23 cellular contexts compared by ENCODE assay signal in the genomic region with DNA sequence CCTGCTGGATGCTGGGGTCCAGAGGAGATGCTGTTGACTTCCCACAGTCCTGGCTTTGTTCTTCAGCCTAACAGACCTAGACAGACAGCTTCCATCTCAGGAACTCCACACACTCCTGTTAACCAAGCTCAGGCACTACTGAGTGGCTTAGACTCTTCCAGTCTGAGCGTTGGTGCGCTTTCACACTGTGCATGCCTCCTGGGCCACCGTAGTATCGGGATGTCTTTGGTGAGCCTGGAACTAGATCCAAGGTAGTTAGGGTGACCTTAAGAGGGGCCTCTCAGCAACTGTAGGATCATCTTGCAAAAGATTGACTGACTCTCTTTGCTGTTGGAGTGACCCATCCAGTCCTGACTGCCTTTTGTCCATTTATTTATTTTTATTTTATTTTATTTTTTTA.
"Had no signal": no experiment of that assay in that cellular context is flagged by ENCODE, and none has a peak within 500 bp of the region (broad histone marks: within the 10 kb centered on the region; RNA-seq: fewer than 3 reads in every experiment).

No MANE protein-coding gene starts in this region.

- H3K27ac Mint-ChIP-seq: activated CD4-positive, alpha-beta memory T cell treated with anti-CD3 and anti-CD28 coated beads for 36 hours; activated CD4-positive, alpha-beta T cell treated with anti-CD3 and anti-CD28 coated beads for 36 hours; activated CD4-positive, alpha-beta T cell treated with anti-CD3 and anti-CD28 coated beads, Interleukin-2, amount 10 ng/mL, durations not matched to agents 24 days and 14 days; activated CD8-positive, alpha-beta memory T cell treated with anti-CD3 and anti-CD28 coated beads, Interleukin-2, amount 10 ng/mL, durations not matched to agents 7 days and 5 days; activated CD8-positive, alpha-beta T cell treated with anti-CD3 and anti-CD28 coated beads, Interleukin-2, amount 10 ng/mL, durations not matched to agents 7 days and 5 days; activated naive CD4-positive, alpha-beta T cell treated with anti-CD3 and anti-CD28 coated beads, Interleukin-2, amount 10 ng/mL, durations not matched to agents 7 days and 5 days; activated naive CD8-positive, alpha-beta T cell treated with anti-CD3 and anti-CD28 coated beads, Interleukin-2, amount 10 ng/mL, durations not matched to agents 7 days and 5 days; activated T-helper 2 cell treated with anti-CD3 and anti-CD28 coated beads, Interferon-gamma antibody, Interleukin-2, Interleukin-4, amounts not matched to agents 10 μg/mL and 5 μg/mL and 100 μg/mL, durations not matched to agents 14 hours and 24 hours and 36 hours had no signal

- H3K36me3 Mint-ChIP-seq: activated naive CD4-positive, alpha-beta T cell treated with anti-CD3 and anti-CD28 coated beads, Interleukin-2, amount 50 U/mL, for 72 hours had no signal

- DNase-seq: activated CD4-positive, alpha-beta memory T cell treated with anti-CD3 and anti-CD28 coated beads for 36 hours; activated CD4-positive, alpha-beta T cell treated with anti-CD3 and anti-CD28 coated beads for 36 hours; activated CD4-positive, alpha-beta T cell treated with anti-CD3 and anti-CD28 coated beads, Interleukin-2, amount 10 ng/mL, durations not matched to agents 24 days and 14 days; activated CD4-positive, CD25-positive, alpha-beta regulatory T cell; activated CD4-positive, CD25-positive, alpha-beta regulatory T cell treated with anti-CD3 and anti-CD28 coated beads, Interleukin-2, amount 50 U/mL, for 72 hours; activated CD8-positive, alpha-beta memory T cell treated with anti-CD3 and anti-CD28 coated beads, Interleukin-2, amount 10 ng/mL, durations not matched to agents 7 days and 5 days; activated CD8-positive, alpha-beta memory T cell treated with anti-CD3 and anti-CD28 coated beads, Interleukin-2, amount 50 U/mL, for 4 hours; activated CD8-positive, alpha-beta T cell treated with anti-CD3 and anti-CD28 coated beads, Interleukin-2, amount 10 ng/mL, durations not matched to agents 7 days and 5 days; activated effector memory CD4-positive, alpha-beta T cell treated with anti-CD3 and anti-CD28 coated beads, Interleukin-2, amount 50 U/mL, for 16 hours; activated naive CD4-positive, alpha-beta T cell; activated naive CD4-positive, alpha-beta T cell treated with anti-CD3 and anti-CD28 coated beads, Interleukin-2, amount 10 ng/mL, durations not matched to agents 7 days and 5 days; activated naive CD8-positive, alpha-beta T cell treated with anti-CD3 and anti-CD28 coated beads, Interleukin-2, amount 10 ng/mL, durations not matched to agents 7 days and 5 days; activated T-cell treated with anti-CD3 and anti-CD28 coated beads, Interleukin-2, amount 50 U/mL, for 1 hour; brain microvascular endothelial cell; caudate nucleus; cortex of kidney; dermis blood vessel endothelial cell; effector CD4-positive, alpha-beta T cell; foreskin fibroblast; head of caudate nucleus; T-helper 2 cell had no signal

- H3K9me3 Mint-ChIP-seq: activated CD4-positive, alpha-beta memory T cell treated with anti-CD3 and anti-CD28 coated beads for 36 hours; activated CD4-positive, alpha-beta T cell treated with anti-CD3 and anti-CD28 coated beads, Interleukin-2, amount 10 ng/mL, durations not matched to agents 24 days and 14 days; activated naive CD4-positive, alpha-beta T cell treated with anti-CD3 and anti-CD28 coated beads, Interleukin-2, amount 10 ng/mL, durations not matched to agents 7 days and 5 days; activated naive CD4-positive, alpha-beta T cell treated with anti-CD3 and anti-CD28 coated beads, Interleukin-2, amount 50 U/mL, for 72 hours; activated naive CD8-positive, alpha-beta T cell treated with anti-CD3 and anti-CD28 coated beads, Interleukin-2, amount 10 ng/mL, durations not matched to agents 7 days and 5 days; activated T-helper 2 cell treated with anti-CD3 and anti-CD28 coated beads, Interferon-gamma antibody, Interleukin-2, Interleukin-4, amounts not matched to agents 10 μg/mL and 5 μg/mL and 100 μg/mL, durations not matched to agents 14 hours and 24 hours and 36 hours had no signal

- H3K27me3 Mint-ChIP-seq: activated CD4-positive, alpha-beta memory T cell treated with anti-CD3 and anti-CD28 coated beads for 36 hours; activated CD4-positive, alpha-beta T cell treated with anti-CD3 and anti-CD28 coated beads for 36 hours; activated CD4-positive, alpha-beta T cell treated with anti-CD3 and anti-CD28 coated beads, Interleukin-2, amount 10 ng/mL, durations not matched to agents 24 days and 14 days; activated CD8-positive, alpha-beta memory T cell treated with anti-CD3 and anti-CD28 coated beads, Interleukin-2, amount 10 ng/mL, durations not matched to agents 7 days and 5 days; activated naive CD4-positive, alpha-beta T cell treated with anti-CD3 and anti-CD28 coated beads, Interleukin-2, amount 10 ng/mL, durations not matched to agents 7 days and 5 days; activated naive CD8-positive, alpha-beta T cell treated with anti-CD3 and anti-CD28 coated beads, Interleukin-2, amount 10 ng/mL, durations not matched to agents 7 days and 5 days had no signal

- H3K27me3 ChIP-seq: brain microvascular endothelial cell had no signal

- H3K27ac ChIP-seq: brain microvascular endothelial cell had no signal

- H3K4me3 Mint-ChIP-seq: activated CD4-positive, alpha-beta memory T cell treated with anti-CD3 and anti-CD28 coated beads for 36 hours; activated CD4-positive, alpha-beta T cell treated with anti-CD3 and anti-CD28 coated beads for 36 hours; activated CD4-positive, alpha-beta T cell treated with anti-CD3 and anti-CD28 coated beads, Interleukin-2, amount 10 ng/mL, durations not matched to agents 24 days and 14 days; activated CD8-positive, alpha-beta memory T cell treated with anti-CD3 and anti-CD28 coated beads, Interleukin-2, amount 10 ng/mL, durations not matched to agents 7 days and 5 days; activated CD8-positive, alpha-beta T cell treated with anti-CD3 and anti-CD28 coated beads, Interleukin-2, amount 10 ng/mL, durations not matched to agents 7 days and 5 days; activated naive CD4-positive, alpha-beta T cell treated with anti-CD3 and anti-CD28 coated beads, Interleukin-2, amount 10 ng/mL, durations not matched to agents 7 days and 5 days; activated naive CD8-positive, alpha-beta T cell treated with anti-CD3 and anti-CD28 coated beads, Interleukin-2, amount 10 ng/mL, durations not matched to agents 7 days and 5 days had no signal

- H3K4me1 Mint-ChIP-seq: activated CD8-positive, alpha-beta memory T cell treated with anti-CD3 and anti-CD28 coated beads, Interleukin-2, amount 10 ng/mL, durations not matched to agents 7 days and 5 days had no signal
